ENCODE assay signal across 16 cellular contexts in the genomic region with DNA sequence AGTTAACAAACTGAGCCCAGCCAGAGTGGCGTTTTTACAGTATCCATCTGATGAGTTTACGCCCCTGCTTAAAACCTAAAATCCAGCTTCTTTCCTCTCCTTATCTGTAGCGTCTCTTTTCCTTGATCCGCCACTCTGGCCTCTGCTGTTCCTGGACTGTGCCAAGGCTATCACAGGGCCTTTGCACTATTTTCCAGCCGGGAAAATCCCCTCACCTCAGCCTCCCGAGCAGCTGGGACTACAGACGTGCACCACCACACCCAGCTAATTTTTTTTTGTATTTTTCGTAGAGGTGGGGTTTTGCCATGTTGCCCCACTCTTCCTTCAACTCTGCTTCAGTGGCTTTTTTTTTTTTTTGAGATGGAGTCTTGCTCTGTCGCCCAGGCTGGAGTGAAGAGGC. TPM values are rescaled to one million over a fixed set of nuclear protein-coding genes. Genes with fewer than 3 reads are reported as not detected.
DNase-seq lines count a peak whose midpoint lies in the region; ATAC-seq and TF ChIP-seq lines count a peak whose summit lies in the region.
"Had no signal": no experiment of that assay in that cellular context is flagged by ENCODE, and none has a peak within 500 bp of the region (broad histone marks: within the 10 kb centered on the region; RNA-seq: fewer than 3 reads in every experiment).

No MANE protein-coding gene starts in this region.

- H3K79me1 ChIP-seq in mesendoderm (ENCODE audit: low read length): no peaks in the 10 kb centered on the region

- H3K27me3 Mint-ChIP-seq in T-helper 2 cell treated with Interferon-gamma antibody and Interleukin-4, amounts not matched to agents 5 μg/mL and 100 μg/mL, for 36 hours (ENCODE audit: low read depth): peaks cover 31% of the 10 kb centered on the region
- H3K27me3 Mint-ChIP-seq in MCF 10A (ENCODE audit: insufficient read depth, unreplicated experiment): no peaks in the 10 kb centered on the region

- BruUV-seq in MCF 10A (replicated peaks; lab: Mats Ljungman, UMichigan): no TSS peak

- intact Hi-C loops in MCF 10A (cut with micrococcal nuclease) (no loop called here), tibial artery (cut with DNase I; ENCODE audit: low total_unique reads) (no loop called here)

- peak overlapping the region; percentile 14 for H2BK15ac ChIP-seq in mesendoderm (replicated peaks; ENCODE audit: low read depth)

- H4K5ac ChIP-seq in mesendoderm (ENCODE audit: low read length): no peak overlapping the region

- H4K8ac ChIP-seq in mesendoderm (ENCODE audit: low read depth, low read length): no peak overlapping the region

- no peak for TF ChIP-seq CTCF in MCF 10A (IDR thresholded peaks at IDR 0.05; ENCODE audit: unreplicated experiment)
- TF ChIP-seq CTCF in tibial artery (IDR thresholded peaks at IDR 0.05): no peak

- H3K18ac ChIP-seq in mesendoderm (ENCODE audit: low read length): no peak overlapping the region

- DNase-seq in T-helper 2 cell treated with Interferon-gamma antibody and Interleukin-4, amounts not matched to agents 5 μg/mL and 100 μg/mL, for 36 hours (ENCODE audit: low spot score): no peak
- no peak for DNase-seq in T-helper 2 cell
- DNase-seq in MCF 10A (ENCODE audit: unreplicated experiment): no peak
- no peak for DNase-seq in mesendoderm
- no peak for DNase-seq in tibial artery
- no peak for DNase-seq in NCI-H2029 (lab: John Stamatoyannopoulos, UW)
- DNase-seq: 8988T; activated CD4-positive, alpha-beta T cell treated with anti-CD3 and anti-CD28 coated beads, Interleukin-2, amount 50 U/mL, for 1 hour; NCI-H187 treated with DMSO at 0.1 percent for 48 hours; NCI-H524 treated with DMSO at 0.1 percent for 48 hours; stimulated activated CD4-positive, alpha-beta T cell treated with anti-CD3 and anti-CD28 coated beads, Interleukin-4, amount 100 ng/mL, for 24 hours had no signal

- no peak overlapping the region for H3K9ac ChIP-seq in mesendoderm (ENCODE audit: low read length)

- no peak overlapping the region for H3K4me3 ChIP-seq in mesendoderm (ENCODE audit: low read length)
- no peak overlapping the region for H3K4me3 ChIP-seq in tibial artery
- H3K4me3 ChIP-seq: Peyer's patch had no signal

- no peak overlapping the region for H2BK120ac ChIP-seq in mesendoderm (ENCODE audit: low read depth, low read length)

- H3K4me3 Mint-ChIP-seq in T-helper 2 cell treated with Interferon-gamma antibody and Interleukin-4, amounts not matched to agents 5 μg/mL and 100 μg/mL, for 36 hours: peak overlapping the region; percentile 21
- peak overlapping the region; percentile 31 for H3K4me3 Mint-ChIP-seq in MCF 10A (ENCODE audit: unreplicated experiment)
- H3K4me3 Mint-ChIP-seq: stimulated activated effector memory CD8-positive, alpha-beta T cell treated with anti-CD3 and anti-CD28 coated beads, Interleukin-12 subunit alpha, Interleukin-12 subunit beta, amount 100 ng/mL, for 72 hours had no signal

- H3K27me3 ChIP-seq in mesendoderm (ENCODE audit: insufficient read depth, low read length, poor library complexity) (no peaks in the 10 kb centered on the region), tibial artery (no peaks in the 10 kb centered on the region)
- H3K27me3 ChIP-seq: Peyer's patch had no signal

- H3K56ac ChIP-seq in mesendoderm (ENCODE audit: low read length): no peak overlapping the region

- ATAC-seq in GM19324 (IDR thresholded peaks at IDR 0.05; ENCODE audit: low FRiP score, unreplicated experiment) (no peak), HG03280 (IDR thresholded peaks at IDR 0.05; ENCODE audit: unreplicated experiment) (no peak)
- ATAC-seq: stimulated activated effector memory CD8-positive, alpha-beta T cell treated with anti-CD3 and anti-CD28 coated beads, Interleukin-12 subunit alpha, Interleukin-12 subunit beta, amount 100 ng/mL, for 72 hours had no signal

- no peaks in the 10 kb centered on the region for H3K36me3 ChIP-seq in mesendoderm (ENCODE audit: control insufficient read depth, insufficient read depth, low read length)
- no peaks in the 10 kb centered on the region for H3K36me3 ChIP-seq in tibial artery
- H3K36me3 ChIP-seq: Peyer's patch had no signal

- H3K9me3 Mint-ChIP-seq in T-helper 2 cell treated with Interferon-gamma antibody and Interleukin-4, amounts not matched to agents 5 μg/mL and 100 μg/mL, for 36 hours: no peaks in the 10 kb centered on the region
- H3K9me3 Mint-ChIP-seq in MCF 10A (ENCODE audit: unreplicated experiment): no peaks in the 10 kb centered on the region
- H3K9me3 Mint-ChIP-seq: stimulated activated effector memory CD8-positive, alpha-beta T cell treated with anti-CD3 and anti-CD28 coated beads, Interleukin-12 subunit alpha, Interleukin-12 subunit beta, amount 100 ng/mL, for 72 hours had no signal

- H3K36me3 Mint-ChIP-seq in T-helper 2 cell treated with Interferon-gamma antibody and Interleukin-4, amounts not matched to agents 5 μg/mL and 100 μg/mL, for 36 hours (ENCODE audit: low read depth): no peaks in the 10 kb centered on the region
- H3K36me3 Mint-ChIP-seq in MCF 10A (ENCODE audit: insufficient read depth, unreplicated experiment): no peaks in the 10 kb centered on the region
- H3K36me3 Mint-ChIP-seq: stimulated activated effector memory CD8-positive, alpha-beta T cell treated with anti-CD3 and anti-CD28 coated beads, Interleukin-12 subunit alpha, Interleukin-12 subunit beta, amount 100 ng/mL, for 72 hours had no signal

- no peak overlapping the region for H3K4ac ChIP-seq in mesendoderm (ENCODE audit: low read depth, low read length)

- POLR2A ChIA-PET in MCF 10A (lab: Yijun Ruan, JAX): interaction anchor here (0.6 to 4.4 kb wide), 14 partner anchors 8 to 462 kb away, joined by 3 to 48 read pairs (median 8); a partner anchor contains a TSS

- H2AK5ac ChIP-seq in mesendoderm (ENCODE audit: low read length): no peak overlapping the region

- no peak overlapping the region for H3K23ac ChIP-seq in mesendoderm (ENCODE audit: low read length)

- CTCF ChIA-PET in MCF 10A (lab: Yijun Ruan, JAX): interaction anchor here (0.5 to 1.7 kb wide), 9 partner anchors 9 to 340 kb away, joined by 3 to 6 read pairs (median 4); no protein-coding TSS in a partner anchor

- H3K4me1 ChIP-seq in mesendoderm (ENCODE audit: control insufficient read depth, low read depth, low read length) (peaks cover 2% of the 10 kb centered on the region), tibial artery (peaks cover 0 to 22% (median 13%) of the 10 kb centered on the region in 4 donors)

- H3K27ac ChIP-seq in mesendoderm (ENCODE audit: low read depth, low read length): no peak overlapping the region
- H3K27ac ChIP-seq in tibial artery: peak overlapping the region; percentile 44 to 60

- H3K27ac Mint-ChIP-seq in T-helper 2 cell treated with Interferon-gamma antibody and Interleukin-4, amounts not matched to agents 5 μg/mL and 100 μg/mL, for 36 hours: no peak overlapping the region
- H3K27ac Mint-ChIP-seq in MCF 10A (ENCODE audit: low read depth, unreplicated experiment): peak overlapping the region; percentile 94
- H3K27ac Mint-ChIP-seq: stimulated activated effector memory CD8-positive, alpha-beta T cell treated with anti-CD3 and anti-CD28 coated beads, Interleukin-12 subunit alpha, Interleukin-12 subunit beta, amount 100 ng/mL, for 72 hours had no signal

- WGBS in mesendoderm (ENCODE audit: extremely low coverage, insufficient coverage, low lambda C conversion rate): no CpG with 5 or more reads among the region's 9 CpGs

- H3K9me3 ChIP-seq in tibial artery: no peaks in the 10 kb centered on the region
- H3K9me3 ChIP-seq: Peyer's patch had no signal

- no peak overlapping the region for H2BK5ac ChIP-seq in mesendoderm (ENCODE audit: low read length)

- H3K79me2 ChIP-seq in mesendoderm (ENCODE audit: control insufficient read depth, insufficient read depth, low read length): no peaks in the 10 kb centered on the region

- peaks cover 26% of the 10 kb centered on the region for H3K4me1 Mint-ChIP-seq in T-helper 2 cell treated with Interferon-gamma antibody and Interleukin-4, amounts not matched to agents 5 μg/mL and 100 μg/mL, for 36 hours (ENCODE audit: low read depth)
- H3K4me1 Mint-ChIP-seq in MCF 10A (ENCODE audit: insufficient read depth, unreplicated experiment): peaks cover 47% of the 10 kb centered on the region

- H3K4me2 ChIP-seq in mesendoderm (ENCODE audit: low read length): no peak overlapping the region

RNA-seq across cellular contexts. Expression of a gene that starts 7.9 kb away (rescaled TPM):
- total RNA-seq in MCF 10A (2022): 4.4 and 7.3 TPM in 2 replicates
- 1.6 TPM for polyA plus RNA-seq in mesendoderm (2013, experiment 1 of 2)
- 1.5 TPM for polyA plus RNA-seq in mesendoderm (2013, experiment 2 of 2)

RNA-seq across cellular contexts. Expression of a gene that starts 10.7 kb away (rescaled TPM):
- total RNA-seq in MCF 10A (2022): not detected in 2 replicates
- polyA plus RNA-seq in mesendoderm (2013, experiment 1 of 2): not detected
- not detected for polyA plus RNA-seq in mesendoderm (2013, experiment 2 of 2)
- total RNA-seq: Peyer's patch; T-helper 2 cell treated with Interferon-gamma antibody and Interleukin-4, amounts not matched to agents 100 ng/mL and 5 ng/mL, for 36 hours had no signal

RNA-seq across cellular contexts. Expression of a gene that starts 19.4 kb away (rescaled TPM):
- 0.22 and 0.28 TPM in 2 replicates for total RNA-seq in MCF 10A (2022)
- polyA plus RNA-seq in mesendoderm (2013, experiment 1 of 2): 12.6 TPM
- polyA plus RNA-seq in mesendoderm (2013, experiment 2 of 2): 12.9 TPM
- total RNA-seq: T-helper 2 cell treated with Interferon-gamma antibody and Interleukin-4, amounts not matched to agents 100 ng/mL and 5 ng/mL, for 36 hours had no signal
